31 cellular contexts compared by ENCODE assay signal in genomic region chr11:132373405-132374141, GRCh38.
A peak's percentile ranks its signal among the peaks of the same experiment; 100 is the strongest.
DNase-seq lines count a peak whose midpoint lies in the region; ATAC-seq, FAIRE-seq and TF ChIP-seq lines count a peak whose summit lies in the region.
"Had no signal": no experiment of that assay in that cellular context is flagged by ENCODE, and none has a peak within 500 bp of the region (broad histone marks: within the 10 kb centered on the region; RNA-seq: fewer than 3 reads in every experiment).

No MANE protein-coding gene starts in this region.

- no peak for ATAC-seq in activated T-cell treated with anti-CD3 and anti-CD28 coated beads, Interleukin-2, amount 50 U/mL, for 72 hours (replicated peaks in 1 of 2)
- ATAC-seq: GM12878, HCT116, K562, T-cell had no signal

- H3K4me3 Mint-ChIP-seq in activated T-cell treated with anti-CD3 and anti-CD28 coated beads, Interleukin-2, amount 50 U/mL, for 72 hours, result no peak overlapping the region
- H3K4me3 Mint-ChIP-seq: CD4-positive, CD25-positive, alpha-beta regulatory T cell; T-cell had no signal

- H3K23ac ChIP-seq in H1 (ENCODE audit: insufficient read length), result no peak overlapping the region

- no peak overlapping the region for H3K27ac Mint-ChIP-seq in activated T-cell treated with anti-CD3 and anti-CD28 coated beads, Interleukin-2, amount 50 U/mL, for 72 hours
- H3K27ac Mint-ChIP-seq: CD4-positive, CD25-positive, alpha-beta regulatory T cell; T-cell had no signal

- H3K36me3 Mint-ChIP-seq in activated T-cell treated with anti-CD3 and anti-CD28 coated beads, Interleukin-2, amount 50 U/mL, for 72 hours (ENCODE audit: insufficient read depth in 2 of 2), result no peaks in the 10 kb centered on the region
- H3K36me3 Mint-ChIP-seq: CD4-positive, CD25-positive, alpha-beta regulatory T cell; T-cell had no signal

- no peak overlapping the region for H2BK15ac ChIP-seq in H1 (ENCODE audit: low read length)

- TF ChIP-seq CTCF in H1 (IDR thresholded peaks at IDR 0.05; ENCODE audit: control extremely low read depth in 1 of 3, insufficient read depth in 1 of 3, low read depth in 1 of 3, low read length in 3 of 3), result no peak

- peak; percentile 89 for FAIRE-seq in GM12892 (lab: Jason Lieb, UNC)
- FAIRE-seq in H1 (lab: Jason Lieb, UNC), result no peak
- FAIRE-seq: A204.1, D721Med, GM12878, K562 had no signal

- no peak overlapping the region for H3K27ac ChIP-seq in H1 (ENCODE audit: low read depth, low read length)
- H3K27ac ChIP-seq: BLaER1, HL-60, PC-9, SJSA1 had no signal

- H2BK20ac ChIP-seq in H1 (ENCODE audit: low read length), result no peak overlapping the region

- H3K27me3 ChIP-seq in H1 (replicated peaks in 1 of 4; ENCODE audit: control insufficient read depth in 3 of 4, extremely low read depth in 1 of 4, insufficient read depth in 3 of 4, low read length in 3 of 4) (no peaks in the 10 kb centered on the region), H7 (ENCODE audit: control insufficient read depth, insufficient read depth, low read length) (no peaks in the 10 kb centered on the region)
- H3K27me3 ChIP-seq: BLaER1, SJSA1 had no signal

- no peak overlapping the region for H2BK5ac ChIP-seq in H1 (ENCODE audit: low read depth, low read length)

- no peak overlapping the region for H3K14ac ChIP-seq in H1 (ENCODE audit: insufficient read length)

- TF ChIP-seq EP300 in H1 (IDR thresholded peaks at IDR 0.05; ENCODE audit: borderline replicate concordance in 1 of 2, low read depth in 2 of 2, low read length in 2 of 2), result no peak

- H2AK5ac ChIP-seq in H1 (ENCODE audit: low read depth, low read length), result no peak overlapping the region

- no peak overlapping the region for H4K91ac ChIP-seq in H1 (replicated peaks; ENCODE audit: insufficient read length, low read length)

- TF ChIP-seq POLR2A in GM12892 (IDR thresholded peaks at IDR 0.05; ENCODE audit: low read depth, low read length) (no peak), H1 (IDR thresholded peaks at IDR 0.05; ENCODE audit: control extremely low read depth in 1 of 2, low read depth in 2 of 2, low read length in 2 of 2) (no peak)

- TF ChIP-seq RAD21 in H1 (IDR thresholded peaks at IDR 0.05 in 1 of 2, conservative IDR thresholded peaks at IDR 0.05 in 1 of 2; ENCODE audit: low read depth in 2 of 2, low read length in 2 of 2), result no peak

- DNase-seq in COR-L47 (lab: John Stamatoyannopoulos, UW) (peak; percentile 15), GM12892 (ENCODE audit: insufficient read length) (no peak), NCI-H69 (lab: John Stamatoyannopoulos, UW) (peak; percentile 11), H1 (ENCODE audit: low read depth in 1 of 2, low spot score in 2 of 2) (no peak), dermis blood vessel endothelial cell (no peak), H7 (no peak), NCI-H82 (lab: John Stamatoyannopoulos, UW) (no peak)
- DNase-seq in activated T-cell treated with anti-CD3 and anti-CD28 coated beads, Interleukin-2, amount 50 U/mL, for 72 hours, result no peak
- DNase-seq: CD4-positive, CD25-positive, alpha-beta regulatory T cell; DMS53; GDM1; GOT3; Kasumi-1; NCI-H1105 treated with DMSO at 0.1 percent for 48 hours; NCI-H146; NCI-H1930; NCI-H2227 treated with DMSO at 0.1 percent for 48 hours; NCI-H526 treated with DMSO at 0.1 percent for 48 hours; NK-92 treated with Interleukin-12 subunit alpha and Interleukin-12 subunit beta, amount 100 ng/mL, for 24 hours; PC-9; Right ventricle myocardium superior; RPMI8226; T-cell had no signal

- H3K27me3 Mint-ChIP-seq in activated T-cell treated with anti-CD3 and anti-CD28 coated beads, Interleukin-2, amount 50 U/mL, for 72 hours (ENCODE audit: low read depth), result no peaks in the 10 kb centered on the region
- H3K27me3 Mint-ChIP-seq: CD4-positive, CD25-positive, alpha-beta regulatory T cell; T-cell had no signal

- H3K4me3 ChIP-seq in H1 (ENCODE audit: extremely low read depth in 1 of 4, insufficient read depth in 2 of 4, low read depth in 3 of 4, low read length in 4 of 4) (no peak overlapping the region), H7 (ENCODE audit: insufficient read depth, low read depth, low read length) (no peak overlapping the region)
- H3K4me3 ChIP-seq: BLaER1, GM12878, K562, PC-9, SJSA1 had no signal

- H3K79me1 ChIP-seq in H1 (ENCODE audit: low read depth, low read length), result no peaks in the 10 kb centered on the region

- H4K20me1 ChIP-seq in H1 (replicated peaks in 1 of 2; ENCODE audit: control insufficient read depth in 1 of 2, insufficient read depth in 2 of 2, low read length in 2 of 2), result no peaks in the 10 kb centered on the region
- H4K20me1 ChIP-seq: BLaER1 had no signal

- peaks cover 2 to 6% of the 10 kb centered on the region in 2 donors for H3K9me3 Mint-ChIP-seq in activated T-cell treated with anti-CD3 and anti-CD28 coated beads, Interleukin-2, amount 50 U/mL, for 72 hours

- POLR2A ChIA-PET in H1 (lab: Charles Lee; ENCODE audit: partially characterized antibody), result no interaction called here

- no peak overlapping the region for H4K8ac ChIP-seq in H1 (ENCODE audit: extremely low read depth, insufficient read depth, low read length)

- H3K79me2 ChIP-seq in H1 (ENCODE audit: control insufficient read depth in 1 of 2, insufficient read depth in 2 of 2, low read length in 2 of 2), result no peaks in the 10 kb centered on the region

- no peaks in the 10 kb centered on the region for H3K23me2 ChIP-seq in H1 (ENCODE audit: low read depth, low read length)

- 93% methylated on average over 4 of the region's 4 CpGs; no CpG with 5 or more reads in 1 of the 2 experiments for WGBS in H1 (ENCODE audit: extremely low coverage in 1 of 2, insufficient coverage in 1 of 2, insufficient read length in 1 of 2, insufficient replicate concordance in 2 of 2, low coverage in 1 of 2, low lambda C conversion rate in 2 of 2, missing lambda C conversion rate in 1 of 2), 2 experiments

- no peak overlapping the region for H4K5ac ChIP-seq in H1 (ENCODE audit: insufficient read length, low read depth, low read length)

- H3K56ac ChIP-seq in H1 (replicated peaks; ENCODE audit: insufficient read length, low read depth, low read length), result no peak overlapping the region

- H3K18ac ChIP-seq in H1 (ENCODE audit: extremely low read depth, low read length), result no peak overlapping the region

- H3K36me3 ChIP-seq in H1 (ENCODE audit: control insufficient read depth in 2 of 4, insufficient read depth in 4 of 4, low read length in 3 of 4) (no peaks in the 10 kb centered on the region), H7 (replicated peaks; ENCODE audit: control insufficient read depth, insufficient read depth, low read length) (no peaks in the 10 kb centered on the region)
- H3K36me3 ChIP-seq: BLaER1, SJSA1 had no signal

- H3K9me3 ChIP-seq in H1 (ENCODE audit: insufficient read depth in 2 of 2, low read depth in 1 of 2, low read length in 1 of 2), result no peaks in the 10 kb centered on the region
- H3K9me3 ChIP-seq: BLaER1, SJSA1 had no signal

- CTCF ChIA-PET in H1 (lab: Charles Lee; ENCODE audit: partially characterized antibody), result interaction anchor here (0.6 to 1.0 kb wide), 2 partner anchors 9 to 807 kb away, joined by 3 to 4 read pairs; no protein-coding TSS in a partner anchor

- no peak overlapping the region for H2BK12ac ChIP-seq in H1 (ENCODE audit: low read depth, low read length)

- no peak overlapping the region for H3K4ac ChIP-seq in H1 (replicated peaks; ENCODE audit: insufficient read length, low read depth, low read length)

- H3K9ac ChIP-seq in H1 (replicated peaks in 1 of 4; ENCODE audit: extremely low read depth in 1 of 4, low read depth in 3 of 4, low read length in 3 of 4), result no peak overlapping the region
- H3K9ac ChIP-seq: BLaER1 had no signal

- H2BK120ac ChIP-seq in H1 (replicated peaks; ENCODE audit: low read depth, low read length), result no peak overlapping the region

- no peak overlapping the region for H3K4me2 ChIP-seq in H1 (ENCODE audit: insufficient read depth in 1 of 2, low read depth in 2 of 2, low read length in 2 of 2)
- H3K4me2 ChIP-seq: BLaER1, PC-9 had no signal

- H2AFZ ChIP-seq in H1 (ENCODE audit: low read length), result peak overlapping the region; percentile 81
- H2AFZ ChIP-seq: PC-9 had no signal

- H3K4me1 Mint-ChIP-seq in activated T-cell treated with anti-CD3 and anti-CD28 coated beads, Interleukin-2, amount 50 U/mL, for 72 hours (ENCODE audit: low read depth), result no peaks in the 10 kb centered on the region
- H3K4me1 Mint-ChIP-seq: T-cell had no signal

- no peaks in the 10 kb centered on the region for H3K4me1 ChIP-seq in H1 (replicated peaks in 1 of 4; ENCODE audit: control insufficient read depth in 3 of 4, insufficient read depth in 4 of 4, low read length in 3 of 4)
- H3K4me1 ChIP-seq: BLaER1, SJSA1 had no signal

TF ChIP-seq in H1, 55 proteins besides CTCF, POLR2A, EP300 and RAD21:
- TF ChIP-seq CEBPB (IDR thresholded peaks at IDR 0.05; ENCODE audit: low read depth, low read length) (no peak), TAF7 (optimal IDR thresholded peaks at IDR 0.05; ENCODE audit: borderline replicate concordance, low read depth, low read length) (no peak), SP4 (IDR thresholded peaks at IDR 0.05; ENCODE audit: low read length) (no peak), KDM1A (IDR thresholded peaks at IDR 0.05; ENCODE audit: borderline replicate concordance, low read length) (no peak), FOSL1 (IDR thresholded peaks at IDR 0.05; ENCODE audit: insufficient read depth, low read depth, low read length) (no peak), CHD1 (IDR thresholded peaks at IDR 0.05; ENCODE audit: low read depth, low read length) (no peak), TEAD4 (IDR thresholded peaks at IDR 0.05; ENCODE audit: low read depth, low read length) (no peak), TCF12 (IDR thresholded peaks at IDR 0.05; ENCODE audit: low read depth, low read length) (no peak), SIX5 (IDR thresholded peaks at IDR 0.05; ENCODE audit: low read depth, low read length) (no peak), YY1 (IDR thresholded peaks at IDR 0.05; ENCODE audit: low read depth, low read length) (no peak), EZH2 (IDR thresholded peaks at IDR 0.05; ENCODE audit: low read depth, low read length, severe bottlenecking) (no peak), SIN3A (conservative IDR thresholded peaks at IDR 0.05 in 1 of 2, IDR thresholded peaks at IDR 0.05 in 1 of 2; ENCODE audit: low read depth in 1 of 2, low read length in 2 of 2) (no peak), SUZ12 (IDR thresholded peaks at IDR 0.05; ENCODE audit: low read length) (no peak), RNF2 (IDR thresholded peaks at IDR 0.05; ENCODE audit: borderline replicate concordance, low read depth, low read length, missing control alignments, poor library complexity, severe bottlenecking) (no peak), TBP (IDR thresholded peaks at IDR 0.05; ENCODE audit: low read depth, low read length) (no peak)

Comparison
In these comparisons a context has a peak if more than half of its experiments do, and no peak if none do; other contexts are left out.
1. DNase-seq: peak in COR-L47 (single experiment) and NCI-H69 (single experiment); none in GM12892 (single experiment), H1 (0 of 2), dermis blood vessel endothelial cell (single experiment), H7 (single experiment), NCI-H82 (single experiment) and activated T-cell treated with anti-CD3 and anti-CD28 coated beads, Interleukin-2, amount 50 U/mL, for 72 hours (0 of 2).